Comparison of ENCODE assay signal across 3 cellular contexts in genomic region chr18:31343454-31343853, GRCh38.
A peak's percentile ranks its signal among the peaks of the same experiment; 100 is the strongest.
TF ChIP-seq lines count a peak whose summit lies in the region.

No MANE protein-coding gene starts in this region.

TF ChIP-seq in GM23338, 12 proteins besides CTCF, POLR2A, EP300 and RAD21 (continues in another document):
- TF ChIP-seq, protein P1, sequence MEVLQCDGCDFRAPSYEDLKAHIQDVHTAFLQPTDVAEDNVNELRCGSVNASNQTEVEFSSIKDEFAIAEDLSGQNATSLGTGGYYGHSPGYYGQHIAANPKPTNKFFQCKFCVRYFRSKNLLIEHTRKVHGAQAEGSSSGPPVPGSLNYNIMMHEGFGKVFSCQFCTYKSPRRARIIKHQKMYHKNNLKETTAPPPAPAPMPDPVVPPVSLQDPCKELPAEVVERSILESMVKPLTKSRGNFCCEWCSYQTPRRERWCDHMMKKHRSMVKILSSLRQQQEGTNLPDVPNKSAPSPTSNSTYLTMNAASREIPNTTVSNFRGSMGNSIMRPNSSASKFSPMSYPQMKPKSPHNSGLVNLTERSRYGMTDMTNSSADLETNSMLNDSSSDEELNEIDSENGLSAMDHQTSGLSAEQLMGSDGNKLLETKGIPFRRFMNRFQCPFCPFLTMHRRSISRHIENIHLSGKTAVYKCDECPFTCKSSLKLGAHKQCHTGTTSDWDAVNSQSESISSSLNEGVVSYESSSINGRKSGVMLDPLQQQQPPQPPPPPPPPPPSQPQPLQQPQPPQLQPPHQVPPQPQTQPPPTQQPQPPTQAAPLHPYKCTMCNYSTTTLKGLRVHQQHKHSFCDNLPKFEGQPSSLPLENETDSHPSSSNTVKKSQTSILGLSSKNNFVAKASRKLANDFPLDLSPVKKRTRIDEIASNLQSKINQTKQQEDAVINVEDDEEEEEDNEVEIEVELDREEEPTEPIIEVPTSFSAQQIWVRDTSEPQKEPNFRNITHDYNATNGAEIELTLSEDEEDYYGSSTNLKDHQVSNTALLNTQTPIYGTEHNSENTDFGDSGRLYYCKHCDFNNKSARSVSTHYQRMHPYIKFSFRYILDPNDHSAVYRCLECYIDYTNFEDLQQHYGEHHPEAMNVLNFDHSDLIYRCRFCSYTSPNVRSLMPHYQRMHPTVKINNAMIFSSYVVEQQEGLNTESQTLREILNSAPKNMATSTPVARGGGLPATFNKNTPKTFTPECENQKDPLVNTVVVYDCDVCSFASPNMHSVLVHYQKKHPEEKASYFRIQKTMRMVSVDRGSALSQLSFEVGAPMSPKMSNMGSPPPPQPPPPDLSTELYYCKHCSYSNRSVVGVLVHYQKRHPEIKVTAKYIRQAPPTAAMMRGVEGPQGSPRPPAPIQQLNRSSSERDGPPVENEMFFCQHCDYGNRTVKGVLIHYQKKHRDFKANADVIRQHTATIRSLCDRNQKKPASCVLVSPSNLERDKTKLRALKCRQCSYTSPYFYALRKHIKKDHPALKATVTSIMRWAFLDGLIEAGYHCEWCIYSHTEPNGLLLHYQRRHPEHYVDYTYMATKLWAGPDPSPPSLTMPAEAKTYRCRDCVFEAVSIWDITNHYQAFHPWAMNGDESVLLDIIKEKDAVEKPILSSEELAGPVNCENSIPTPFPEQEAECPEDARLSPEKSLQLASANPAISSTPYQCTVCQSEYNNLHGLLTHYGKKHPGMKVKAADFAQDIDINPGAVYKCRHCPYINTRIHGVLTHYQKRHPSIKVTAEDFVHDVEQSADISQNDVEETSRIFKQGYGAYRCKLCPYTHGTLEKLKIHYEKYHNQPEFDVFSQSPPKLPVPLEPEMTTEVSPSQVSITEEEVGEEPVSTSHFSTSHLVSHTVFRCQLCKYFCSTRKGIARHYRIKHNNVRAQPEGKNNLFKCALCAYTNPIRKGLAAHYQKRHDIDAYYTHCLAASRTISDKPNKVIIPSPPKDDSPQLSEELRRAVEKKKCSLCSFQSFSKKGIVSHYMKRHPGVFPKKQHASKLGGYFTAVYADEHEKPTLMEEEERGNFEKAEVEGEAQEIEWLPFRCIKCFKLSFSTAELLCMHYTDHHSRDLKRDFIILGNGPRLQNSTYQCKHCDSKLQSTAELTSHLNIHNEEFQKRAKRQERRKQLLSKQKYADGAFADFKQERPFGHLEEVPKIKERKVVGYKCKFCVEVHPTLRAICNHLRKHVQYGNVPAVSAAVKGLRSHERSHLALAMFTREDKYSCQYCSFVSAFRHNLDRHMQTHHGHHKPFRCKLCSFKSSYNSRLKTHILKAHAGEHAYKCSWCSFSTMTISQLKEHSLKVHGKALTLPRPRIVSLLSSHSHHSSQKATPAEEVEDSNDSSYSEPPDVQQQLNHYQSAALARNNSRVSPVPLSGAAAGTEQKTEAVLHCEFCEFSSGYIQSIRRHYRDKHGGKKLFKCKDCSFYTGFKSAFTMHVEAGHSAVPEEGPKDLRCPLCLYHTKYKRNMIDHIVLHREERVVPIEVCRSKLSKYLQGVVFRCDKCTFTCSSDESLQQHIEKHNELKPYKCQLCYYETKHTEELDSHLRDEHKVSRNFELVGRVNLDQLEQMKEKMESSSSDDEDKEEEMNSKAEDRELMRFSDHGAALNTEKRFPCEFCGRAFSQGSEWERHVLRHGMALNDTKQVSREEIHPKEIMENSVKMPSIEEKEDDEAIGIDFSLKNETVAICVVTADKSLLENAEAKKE (CRISPR knock-in tag; IDR thresholded peaks at IDR 0.05) = no peak
- no peak for TF ChIP-seq ZNF114 (CRISPR knock-in tag; IDR thresholded peaks at IDR 0.05)
- TF ChIP-seq EZH2 (IDR thresholded peaks at IDR 0.05; ENCODE audit: low read depth, unreplicated experiment) = no peak
- TF ChIP-seq POLR2AphosphoS5 (IDR thresholded peaks at IDR 0.05; ENCODE audit: low read depth) = no peak
- no peak for TF ChIP-seq ETS1 (IDR thresholded peaks at IDR 0.05)

TF ChIP-seq in Ishikawa, 13 proteins besides CTCF, POLR2A, EP300 and RAD21:
- TF ChIP-seq YY1 (IDR thresholded peaks at IDR 0.05; ENCODE audit: low read depth) (0 out of 2 replicates have a peak, but pooled peaks have one; percentile 48), TCF12 (IDR thresholded peaks at IDR 0.05; ENCODE audit: low read depth) (no peak), TEAD4 (IDR thresholded peaks at IDR 0.05) (no peak)

TF ChIP-seq in H1, 55 proteins besides CTCF, POLR2A, EP300 and RAD21:
- TF ChIP-seq YY1 (IDR thresholded peaks at IDR 0.05; ENCODE audit: low read depth, low read length) (peak; percentile 83), ZNF274 (IDR thresholded peaks at IDR 0.05; ENCODE audit: borderline replicate concordance, extremely low read depth, low read length) (no peak)
TF ChIP-seq in H1: peak in this region for 1.
